ENCODE assay signal across 20 cellular contexts in genomic region chr4:10055871-10056270, GRCh38. TPM values are rescaled to one million over a fixed set of nuclear protein-coding genes. Genes with fewer than 3 reads are reported as not detected.
DNase-seq lines count a peak whose midpoint lies in the region; ATAC-seq and TF ChIP-seq lines count a peak whose summit lies in the region.
"Had no signal": no experiment of that assay in that cellular context is flagged by ENCODE, and none has a peak within 500 bp of the region (broad histone marks: within the 10 kb centered on the region; RNA-seq: fewer than 3 reads in every experiment).

No MANE protein-coding gene starts in this region.

- no peaks in the 10 kb centered on the region for H3K9me3 Mint-ChIP-seq in progenitor cell of endocrine pancreas (ENCODE audit: low read depth)

- H3K27me3 ChIP-seq in left ventricle myocardium inferior (ENCODE audit: low read depth) (no peaks in the 10 kb centered on the region), heart right ventricle (no peaks in the 10 kb centered on the region)
- H3K27me3 ChIP-seq: MG63 had no signal

- H3K27me3 Mint-ChIP-seq in progenitor cell of endocrine pancreas: peaks cover 3% of the 10 kb centered on the region

- H3K4me1 ChIP-seq in left ventricle myocardium inferior (peaks cover 24% of the 10 kb centered on the region), heart right ventricle (peaks cover 0 to 38% (median 12%) of the 10 kb centered on the region in 9 donors)

- H3K4me3 Mint-ChIP-seq in progenitor cell of endocrine pancreas (ENCODE audit: low read depth): no peak overlapping the region
- H3K4me3 Mint-ChIP-seq: B cell, CD14-positive monocyte had no signal

- H3K27ac ChIP-seq in left ventricle myocardium inferior (replicated peaks) (peak overlapping the region; percentile 73), heart right ventricle (peak overlapping the region in 2 of 10 donors; percentile 72 to 86)

- TF ChIP-seq CTCF in left ventricle myocardium inferior (IDR thresholded peaks at IDR 0.05; ENCODE audit: borderline replicate concordance) (no peak), heart right ventricle (IDR thresholded peaks at IDR 0.05) (no peak), fibroblast of pulmonary artery (IDR thresholded peaks at IDR 0.05; ENCODE audit: low read length, missing control alignments) (no peak), progenitor cell of endocrine pancreas (IDR thresholded peaks at IDR 0.05; ENCODE audit: unreplicated experiment) (no peak)

- no peaks in the 10 kb centered on the region for H3K36me3 Mint-ChIP-seq in progenitor cell of endocrine pancreas (ENCODE audit: insufficient read depth)

- 94 to 96% methylated on average over 4 of the region's 4 CpGs for WGBS in heart right ventricle, 2 donors

- intact Hi-C loops in left ventricle myocardium inferior (cut with micrococcal nuclease) (no loop called here), heart right ventricle (cut with DNase I) (loop anchor here in 1 of 10 donors (2.0 kb wide), 1 partner anchor 31 kb away; no protein-coding TSS in a partner anchor)

- DNase-seq in left ventricle myocardium inferior (no peak), heart right ventricle (no peak), fibroblast of pulmonary artery (ENCODE audit: low read depth) (peak; percentile 35), progenitor cell of endocrine pancreas (ENCODE audit: low spot score, unreplicated experiment) (no peak), NCI-H1436 (lab: John Stamatoyannopoulos, UW) (no peak), NOMO-1 treated with DMSO at 0.1 percent for 48 hours (lab: John Stamatoyannopoulos, UW; ENCODE audit: unreplicated experiment) (no peak)
- DNase-seq in activated naive CD4-positive, alpha-beta T cell (lab: John Stamatoyannopoulos, UW): no peak
- DNase-seq: DMS53, H7, MG63, NCI-H187, NCI-H446 treated with DMSO at 0.1 percent for 48 hours, NCI-H526 treated with DMSO at 0.1 percent for 48 hours, PC-3, SHP77 had no signal

- peaks cover 20% of the 10 kb centered on the region for H3K4me1 Mint-ChIP-seq in progenitor cell of endocrine pancreas (ENCODE audit: low read depth)
- H3K4me1 Mint-ChIP-seq: B cell had no signal

- H3K36me3 ChIP-seq in left ventricle myocardium inferior (no peaks in the 10 kb centered on the region), heart right ventricle (no peaks in the 10 kb centered on the region)
- H3K36me3 ChIP-seq: MG63 had no signal

- no peak for ATAC-seq in heart right ventricle
- ATAC-seq: K562, PC-3 had no signal

- H3K9me3 ChIP-seq in left ventricle myocardium inferior (replicated peaks) (no peaks in the 10 kb centered on the region), heart right ventricle (no peaks in the 10 kb centered on the region)
- H3K9me3 ChIP-seq: MG63 had no signal

- peak overlapping the region; percentile 17 for H3K27ac Mint-ChIP-seq in progenitor cell of endocrine pancreas
- H3K27ac Mint-ChIP-seq: B cell, CD14-positive monocyte had no signal

- H3K4me3 ChIP-seq in left ventricle myocardium inferior (no peak overlapping the region), heart right ventricle (no peak overlapping the region), fibroblast of pulmonary artery (replicated peaks; ENCODE audit: low read depth, low read length) (no peak overlapping the region)
- H3K4me3 ChIP-seq: K562, MG63 had no signal

RNA-seq across cellular contexts. Expression of gene SLC2A9, which starts 34.6 kb away (rescaled TPM):
- total RNA-seq in left ventricle myocardium inferior: 8.2 TPM
- total RNA-seq in heart right ventricle: 10 to 100 TPM in 2 of 10 donors, 1 to 10 TPM in 8; 3.2 to 10.9 (median 5.8) TPM
- 1 to 10 TPM; 3.1 to 3.8 TPM for polyA plus RNA-seq in heart right ventricle
- total RNA-seq in progenitor cell of endocrine pancreas: 3.1 and 3.2 TPM in 2 replicates
- total RNA-seq: A172, H7, RPMI7951 had no signal
